Comparison of ENCODE assay signal across 10 cellular contexts in genomic region chr13:49649244-49649962, GRCh38. TPM values are rescaled to one million over a fixed set of nuclear protein-coding genes. Genes with fewer than 3 reads are reported as not detected.
A peak's percentile ranks its signal among the peaks of the same experiment; 100 is the strongest.
DNase-seq lines count a peak whose midpoint lies in the region; ATAC-seq and TF ChIP-seq lines count a peak whose summit lies in the region.
"Had no signal": no experiment of that assay in that cellular context is flagged by ENCODE, and none has a peak within 500 bp of the region (broad histone marks: within the 10 kb centered on the region; RNA-seq: fewer than 3 reads in every experiment).

No MANE protein-coding gene starts in this region.

- H3K4me3 ChIP-seq in adrenal gland = no peak overlapping the region
- H3K4me3 ChIP-seq in stomach = no peak overlapping the region

- H3K36me3 ChIP-seq in adrenal gland (replicated peaks in 1 of 2) (no peaks in the 10 kb centered on the region), stomach (no peaks in the 10 kb centered on the region)

- no peaks in the 10 kb centered on the region for H3K9me3 ChIP-seq in adrenal gland (replicated peaks in 1 of 3)
- H3K9me3 ChIP-seq in stomach = no peaks in the 10 kb centered on the region

- H3K4me1 ChIP-seq in adrenal gland (replicated peaks in 1 of 2) (no peaks in the 10 kb centered on the region), stomach (peaks cover 0 to 20% (median 10%) of the 10 kb centered on the region in 4 donors)

- H3K27me3 ChIP-seq in adrenal gland (no peaks in the 10 kb centered on the region), stomach (no peaks in the 10 kb centered on the region)

- H3K9me3 Mint-ChIP-seq in HFFc6 = no peaks in the 10 kb centered on the region
- H3K9me3 Mint-ChIP-seq: activated naive CD8-positive, alpha-beta T cell treated with anti-CD3 and anti-CD28 coated beads, Interleukin-2, amount 10 ng/mL, durations not matched to agents 7 days and 5 days; mesothelial cell of epicardium had no signal

- H3K36me3 Mint-ChIP-seq in HFFc6 (ENCODE audit: low read depth) = no peaks in the 10 kb centered on the region
- H3K36me3 Mint-ChIP-seq: mesothelial cell of epicardium had no signal

- H3K27me3 Mint-ChIP-seq in HFFc6 (ENCODE audit: insufficient read depth) = no peaks in the 10 kb centered on the region; the same call in 1 of the 2 replicates
- H3K27me3 Mint-ChIP-seq: activated naive CD8-positive, alpha-beta T cell treated with anti-CD3 and anti-CD28 coated beads, Interleukin-2, amount 10 ng/mL, durations not matched to agents 7 days and 5 days had no signal

- ATAC-seq in HG03457 (IDR thresholded peaks at IDR 0.05; ENCODE audit: unreplicated experiment) = no peak
- no peak for ATAC-seq in GM19395 (IDR thresholded peaks at IDR 0.05; ENCODE audit: unreplicated experiment)

- no peak for TF ChIP-seq EP300 in stomach (IDR thresholded peaks at IDR 0.05)

- TF ChIP-seq CTCF in HFFc6 (IDR thresholded peaks at IDR 0.05) = peak; percentile 66
- peak in 4 of 6 experiments; percentile 13 to 24 (median 16) for TF ChIP-seq CTCF in adrenal gland (IDR thresholded peaks at IDR 0.05)
- TF ChIP-seq CTCF in stomach (IDR thresholded peaks at IDR 0.05) = peak in 2 of 7 experiments; percentile 9 to 41

- TF ChIP-seq POLR2A in adrenal gland (IDR thresholded peaks at IDR 0.05) (no peak), stomach (IDR thresholded peaks at IDR 0.05) (no peak)

- H3K27ac ChIP-seq in adrenal gland (no peak overlapping the region), stomach (no peak overlapping the region)

- 60 to 82% (median 71%) methylated on average over 5 of the region's 5 CpGs for WGBS in adrenal gland, 4 donors
- WGBS in stomach, 5 donors = 18 to 43% (median 36%) methylated on average over 5 of the region's 5 CpGs

- peaks cover 13% of the 10 kb centered on the region for H3K4me1 Mint-ChIP-seq in HFFc6 (ENCODE audit: low read depth)
- H3K4me1 Mint-ChIP-seq: mesothelial cell of epicardium had no signal

- peak overlapping the region; percentile 47; the same call in 1 of the 2 replicates for H3K27ac Mint-ChIP-seq in HFFc6
- H3K27ac Mint-ChIP-seq: activated naive CD8-positive, alpha-beta T cell treated with anti-CD3 and anti-CD28 coated beads, Interleukin-2, amount 10 ng/mL, durations not matched to agents 7 days and 5 days; mesothelial cell of epicardium had no signal

- H3K4me3 Mint-ChIP-seq in HFFc6 = no peak overlapping the region
- H3K4me3 Mint-ChIP-seq: activated naive CD8-positive, alpha-beta T cell treated with anti-CD3 and anti-CD28 coated beads, Interleukin-2, amount 10 ng/mL, durations not matched to agents 7 days and 5 days; mesothelial cell of epicardium had no signal

- intact Hi-C loops in adrenal gland (cut with DNase I) = no loop called here
- intact Hi-C loops in stomach (cut with DNase I; ENCODE audit: low total_unique reads) = no loop called here

- peak; percentile 40 for DNase-seq in A172 (ENCODE audit: low spot score)
- peak; percentile 49 for DNase-seq in HFFc6
- no peak for DNase-seq in adrenal gland
- DNase-seq in iris pigment epithelial cell (ENCODE audit: low read depth) = peak; percentile 50
- no peak for DNase-seq in mesenteric fat pad (ENCODE audit: low spot score)
- DNase-seq in stomach = no peak
- DNase-seq: activated naive CD8-positive, alpha-beta T cell treated with anti-CD3 and anti-CD28 coated beads, Interleukin-2, amount 10 ng/mL, durations not matched to agents 7 days and 5 days had no signal

RNA-seq across cellular contexts. Expression of gene ARL11, which starts 21.1 kb away (rescaled TPM):
- not detected in 2 replicates for total RNA-seq in A172 (2014; rRNA removed; shearing (Covaris generic))
- total RNA-seq in HFFc6 (2021; fragmentation: NEBNext Ultra II Directional; extraction: Animal tissue kit (Norgen Biotek cat#: 25700)) = not detected
- total RNA-seq in adrenal gland (1 to 10 TPM in 6 of 8 donors, under 1 TPM in 2; 0.18 to 2.9 (median 1.6) TPM), mesenteric fat pad (2.6 TPM), stomach (under 1 TPM in 3 of 5 donors, not detected in 2; under 0.01 to 0.37 (median 0.29) TPM)
- polyA plus RNA-seq in adrenal gland (1 to 10 TPM in 2 of 3 donors, under 1 TPM in 1; 0.62 to 2.3 (median 1.1) TPM), stomach (1 to 10 TPM in 1 of 3 donors, under 1 TPM in 2; 0.73 to 1.2 (median 0.92) TPM)

RNA-seq across cellular contexts. Expression of gene EBPL, which starts 41.9 kb away (rescaled TPM):
- 123 and 133 TPM in 2 replicates for total RNA-seq in A172 (2014; rRNA removed; shearing (Covaris generic))
- total RNA-seq in HFFc6 (2021; fragmentation: NEBNext Ultra II Directional; extraction: Animal tissue kit (Norgen Biotek cat#: 25700)) = 10 to 100 TPM; 69.5 to 82.8 (median 75.5) TPM
- total RNA-seq in adrenal gland (100 to 1,000 TPM in 7 of 8 donors, 10 to 100 TPM in 1; 45.2 to 302 (median 205) TPM), mesenteric fat pad (25.3 TPM), stomach (100 to 1,000 TPM in 2 of 5 donors, 10 to 100 TPM in 3; 36.5 to 307 (median 79.3) TPM)
- polyA plus RNA-seq in adrenal gland (10 to 100 TPM; 47.2 to 98.5 (median 83.4) TPM), stomach (10 to 100 TPM; 38.5 to 92.0 (median 49.8) TPM)

Comparison
In these comparisons a context has a peak if more than half of its experiments do, and no peak if none do; other contexts are left out.
1. DNase-seq: peak in A172 (single experiment), HFFc6 (single experiment) and iris pigment epithelial cell (single experiment); none in adrenal gland (0 of 7), mesenteric fat pad (single experiment) and stomach (single experiment).